In genomic region chr5:76709762-76710161, GRCh38 we compare ENCODE assay signal across 14 cellular contexts. TPM values are rescaled to one million over a fixed set of nuclear protein-coding genes. Genes with fewer than 3 reads are reported as not detected.
DNase-seq lines count a peak whose midpoint lies in the region; ATAC-seq and TF ChIP-seq lines count a peak whose summit lies in the region.
"Had no signal": no experiment of that assay in that cellular context is flagged by ENCODE, and none has a peak within 500 bp of the region (broad histone marks: within the 10 kb centered on the region; RNA-seq: fewer than 3 reads in every experiment).

No MANE protein-coding gene starts in this region.

- H3K36me3 Mint-ChIP-seq in chondrocyte (ENCODE audit: low read depth), result no peaks in the 10 kb centered on the region
- H3K36me3 Mint-ChIP-seq: memory B cell had no signal

- no peak overlapping the region for H3K4me3 ChIP-seq in AG09309 (ENCODE audit: control insufficient read depth, low read depth, low read length)
- H3K4me3 ChIP-seq in prostate gland, result no peak overlapping the region
- H3K4me3 ChIP-seq: colonic mucosa, spleen had no signal

- no peak for ATAC-seq in HG03196 (IDR thresholded peaks at IDR 0.05; ENCODE audit: unreplicated experiment)

- DNase-seq in AG09309 (ENCODE audit: low read depth) (peak; percentile 55), M059J (ENCODE audit: low read depth) (peak; percentile 79), chondrocyte (ENCODE audit: low spot score) (no peak), myocyte (ENCODE audit: low read depth) (peak; percentile 38), SKM-1 (lab: John Stamatoyannopoulos, UW; ENCODE audit: unreplicated experiment) (no peak), prostate gland (ENCODE audit: low spot score) (no peak), T-helper 1 cell (no peak)
- DNase-seq: colonic mucosa, NCI-H1092, NCI-H345, spleen had no signal

- H3K27me3 ChIP-seq in prostate gland (replicated peaks; ENCODE audit: insufficient read depth), result no peaks in the 10 kb centered on the region

- no peaks in the 10 kb centered on the region for H3K27me3 Mint-ChIP-seq in chondrocyte (ENCODE audit: low read depth)

- H3K4me1 ChIP-seq in prostate gland (replicated peaks), result no peaks in the 10 kb centered on the region
- H3K4me1 ChIP-seq: colonic mucosa had no signal

- no peak overlapping the region for H3K27ac ChIP-seq in prostate gland
- H3K27ac ChIP-seq: colonic mucosa had no signal

- no peak overlapping the region for H3K4me3 Mint-ChIP-seq in chondrocyte (ENCODE audit: unreplicated experiment)
- H3K4me3 Mint-ChIP-seq: activated naive CD8-positive, alpha-beta T cell; memory B cell had no signal

- intact Hi-C loops in prostate gland (cut with DNase I), result no loop called here

- H3K27ac Mint-ChIP-seq in chondrocyte (ENCODE audit: unreplicated experiment), result peak overlapping the region; percentile 90
- H3K27ac Mint-ChIP-seq: activated naive CD8-positive, alpha-beta T cell; memory B cell had no signal

- H3K9me3 Mint-ChIP-seq in chondrocyte (ENCODE audit: low read depth), result no peaks in the 10 kb centered on the region

- peaks cover 53% of the 10 kb centered on the region for H3K4me1 Mint-ChIP-seq in chondrocyte (ENCODE audit: low read depth)

- H3K36me3 ChIP-seq in prostate gland, result no peaks in the 10 kb centered on the region
- H3K36me3 ChIP-seq: colonic mucosa had no signal

- no peak for TF ChIP-seq POLR2A in prostate gland (IDR thresholded peaks at IDR 0.05)

- TF ChIP-seq CTCF in AG09309 (IDR thresholded peaks at IDR 0.05; ENCODE audit: control insufficient read depth, insufficient read depth, low read depth, low read length, missing control alignments) (no peak), chondrocyte (IDR thresholded peaks at IDR 0.05) (no peak), prostate gland (IDR thresholded peaks at IDR 0.05) (no peak)

- 65% methylated on average over 2 of the region's 2 CpGs for WGBS in prostate gland

- H3K9me3 ChIP-seq in prostate gland, result no peaks in the 10 kb centered on the region
- H3K9me3 ChIP-seq: colonic mucosa, spleen had no signal

RNA-seq across cellular contexts. Expression of gene F2R, which starts 6.2 kb away (rescaled TPM):
- 91.4 and 128 TPM in 2 replicates for total RNA-seq in M059J (2014; rRNA removed; shearing (Covaris generic))
- 126 to 176 TPM (median 128 TPM) in 3 replicates for total RNA-seq in chondrocyte
- 9.0 and 10.1 TPM in 2 replicates for total RNA-seq in myocyte
- 101 TPM for polyA plus RNA-seq in myocyte (2012)
- total RNA-seq in prostate gland, result 10 to 100 TPM in 1 of 2 donors, 1 to 10 TPM in 1; 4.1 to 22.3 TPM

Comparison
In these comparisons a context has a peak if more than half of its experiments do, and no peak if none do; other contexts are left out.
1. DNase-seq: peak in AG09309 (single experiment), M059J (single experiment) and myocyte (single experiment); none in chondrocyte (single experiment), SKM-1 (single experiment), prostate gland (single experiment) and T-helper 1 cell (0 of 5).